21 cellular contexts compared by ENCODE assay signal in genomic region chr7:110557-111232, GRCh38.
"Had no signal": no experiment of that assay in that cellular context is flagged by ENCODE, and none has a peak within 500 bp of the region (broad histone marks: within the 10 kb centered on the region; RNA-seq: fewer than 3 reads in every experiment).

No MANE protein-coding gene starts in this region.

- H3K4me3 Mint-ChIP-seq: central memory CD8-positive, alpha-beta T cell; memory B cell; naive B cell had no signal

- H3K9me3 ChIP-seq: lower lobe of right lung, ovary, thoracic aorta, uterus had no signal

- H3K27me3 ChIP-seq: ovary, right atrium auricular region, stomach, uterus had no signal

- H3K36me3 ChIP-seq: heart right ventricle, left ventricle myocardium inferior, lower lobe of right lung, ovary, right atrium auricular region, stomach, thoracic aorta, uterus had no signal

- DNase-seq: heart right ventricle; hypothalamus; left cardiac atrium; left ventricle myocardium inferior; lower lobe of right lung; midbrain; naive B cell; ovary; small intestine; stimulated activated CD4-positive, alpha-beta T cell treated with anti-CD3 and anti-CD28 coated beads, Interleukin-12 subunit alpha, Interleukin-12 subunit beta, amount 100 ng/mL, for 4 hours; stimulated activated naive CD4-positive, alpha-beta T cell; substantia nigra; trophoblast cell; uterus had no signal

- H3K27ac ChIP-seq: heart right ventricle, lower lobe of right lung, ovary, right atrium auricular region, stomach, thoracic aorta, uterus had no signal

- H3K4me1 ChIP-seq: left ventricle myocardium inferior, right atrium auricular region, uterus had no signal

- ATAC-seq: lower lobe of right lung had no signal

- FAIRE-seq: frontal cortex, keratinocyte, small intestine had no signal

- H3K4me1 Mint-ChIP-seq: central memory CD8-positive, alpha-beta T cell; memory B cell; naive B cell had no signal

- H3K4me3 ChIP-seq: heart right ventricle, left ventricle myocardium inferior, lower lobe of right lung, ovary, right atrium auricular region, stomach, thoracic aorta, uterus had no signal

- H3K27ac Mint-ChIP-seq: memory B cell, naive B cell had no signal
